Comparison of ENCODE assay signal across 14 cellular contexts in the genomic region with DNA sequence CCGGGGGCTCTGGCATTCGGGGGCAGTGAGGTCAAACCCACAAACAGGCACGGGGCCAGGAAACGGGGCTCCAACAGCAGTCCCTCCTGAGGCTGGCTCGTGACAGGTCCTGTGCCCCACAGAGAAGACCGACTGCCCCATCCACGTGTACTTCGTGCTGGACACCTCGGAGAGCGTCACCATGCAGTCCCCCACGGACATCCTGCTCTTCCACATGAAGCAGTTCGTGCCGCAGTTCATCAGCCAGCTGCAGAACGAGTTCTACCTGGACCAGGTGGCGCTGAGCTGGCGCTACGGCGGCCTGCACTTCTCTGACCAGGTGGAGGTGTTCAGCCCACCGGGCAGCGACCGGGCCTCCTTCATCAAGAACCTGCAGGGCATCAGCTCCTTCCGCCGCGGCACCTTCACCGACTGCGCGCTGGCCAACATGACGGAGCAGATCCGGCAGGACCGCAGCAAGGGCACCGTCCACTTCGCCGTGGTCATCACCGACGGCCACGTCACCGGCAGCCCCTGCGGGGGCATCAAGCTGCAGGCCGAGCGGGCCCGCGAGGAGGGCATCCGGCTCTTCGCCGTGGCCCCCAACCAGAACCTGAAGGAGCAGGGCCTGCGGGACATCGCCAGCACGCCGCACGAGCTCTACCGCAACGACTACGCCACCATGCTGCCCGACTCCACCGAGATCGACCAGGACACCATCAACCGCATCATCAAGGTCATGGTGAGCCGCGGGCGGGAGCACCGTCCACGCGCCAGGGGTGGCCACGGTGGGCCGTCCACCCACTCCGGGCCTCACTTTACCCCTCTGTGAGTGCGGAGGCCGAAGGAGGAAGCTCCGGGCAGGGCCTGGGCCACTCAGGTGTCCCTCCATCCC. TPM values are rescaled to one million over a fixed set of nuclear protein-coding genes. Genes with fewer than 3 reads are reported as not detected.
DNase-seq lines count a peak whose midpoint lies in the region; ATAC-seq and TF ChIP-seq lines count a peak whose summit lies in the region.
"Had no signal": no experiment of that assay in that cellular context is flagged by ENCODE, and none has a peak within 500 bp of the region (broad histone marks: within the 10 kb centered on the region; RNA-seq: fewer than 3 reads in every experiment).

No MANE protein-coding gene starts in this region.

- H3K4me1 ChIP-seq in thyroid gland = no peaks in the 10 kb centered on the region

- peaks cover 18% of the 10 kb centered on the region for H3K9me3 Mint-ChIP-seq in activated naive CD4-positive, alpha-beta T cell treated with anti-CD3 and anti-CD28 coated beads for 36 hours

- TF ChIP-seq CTCF in thyroid gland (IDR thresholded peaks at IDR 0.05) = no peak

- no peaks in the 10 kb centered on the region for H3K9me3 ChIP-seq in thyroid gland

- intact Hi-C loops in activated naive CD4-positive, alpha-beta T cell treated with anti-CD3 and anti-CD28 coated beads for 36 hours (cut with micrococcal nuclease) = no loop called here
- intact Hi-C loops in thyroid gland (cut with DNase I) = no loop called here

- peaks cover 4% of the 10 kb centered on the region for H3K36me3 Mint-ChIP-seq in activated naive CD4-positive, alpha-beta T cell treated with anti-CD3 and anti-CD28 coated beads for 36 hours (ENCODE audit: low read depth)

- H3K4me3 Mint-ChIP-seq in activated naive CD4-positive, alpha-beta T cell treated with anti-CD3 and anti-CD28 coated beads for 36 hours = no peak overlapping the region
- H3K4me3 Mint-ChIP-seq: activated T-helper 1 cell treated with anti-CD3 and anti-CD28 coated beads, Interleukin-12 subunit alpha, Interleukin-12 subunit beta, Interleukin-2, Interleukin-4 antibody, amounts not matched to agents 30 ng/mL and 10 ng/mL and 1 ng/mL, durations not matched to agents 14 hours and 24 hours and 36 hours had no signal

- no peak overlapping the region for H3K4me3 ChIP-seq in thyroid gland (replicated peaks in 1 of 3)
- H3K4me3 ChIP-seq: cardiac muscle cell, esophagus muscularis mucosa had no signal

- no peaks in the 10 kb centered on the region for H3K27me3 ChIP-seq in thyroid gland
- H3K27me3 ChIP-seq: cardiac muscle cell, esophagus muscularis mucosa had no signal

- no peaks in the 10 kb centered on the region for H3K27me3 Mint-ChIP-seq in activated naive CD4-positive, alpha-beta T cell treated with anti-CD3 and anti-CD28 coated beads for 36 hours (ENCODE audit: low read depth)

- no peak overlapping the region for H3K27ac Mint-ChIP-seq in activated naive CD4-positive, alpha-beta T cell treated with anti-CD3 and anti-CD28 coated beads for 36 hours
- H3K27ac Mint-ChIP-seq: activated T-helper 1 cell treated with anti-CD3 and anti-CD28 coated beads, Interleukin-12 subunit alpha, Interleukin-12 subunit beta, Interleukin-2, Interleukin-4 antibody, amounts not matched to agents 30 ng/mL and 10 ng/mL and 1 ng/mL, durations not matched to agents 14 hours and 24 hours and 36 hours had no signal

- peak; percentile 1 for DNase-seq in activated naive CD4-positive, alpha-beta T cell treated with anti-CD3 and anti-CD28 coated beads for 36 hours
- DNase-seq in activated naive CD4-positive, alpha-beta T cell treated with Interleukin-2 at 50 U/mL for 16 hours = no peak
- DNase-seq in activated CD8-positive, alpha-beta memory T cell treated with anti-CD3 and anti-CD28 coated beads, Interleukin-2, amount 50 U/mL, for 48 hours = peak; percentile 36
- DNase-seq in mesenteric fat pad (ENCODE audit: low spot score) = peak; percentile 85
- peak; percentile 1 for DNase-seq in thyroid gland
- no peak for DNase-seq in activated CD4-positive, alpha-beta T cell treated with anti-CD3 and anti-CD28 coated beads, Interleukin-2, amount 50 U/mL, for 4 hours
- DNase-seq: NCI-H1436 treated with DMSO at 0.1 percent for 48 hours, NCI-H69, SHP77 treated with DMSO at 0.1 percent for 48 hours had no signal

- H3K36me3 ChIP-seq in thyroid gland = peaks cover 8 to 12% of the 10 kb centered on the region in 2 donors

- H3K4me1 Mint-ChIP-seq in activated naive CD4-positive, alpha-beta T cell treated with anti-CD3 and anti-CD28 coated beads for 36 hours (ENCODE audit: low read depth) = no peaks in the 10 kb centered on the region

- CTCF ChIA-PET in activated naive CD4-positive, alpha-beta T cell treated with anti-CD3 and anti-CD28 coated beads for 36 hours (lab: Charles Lee) = no interaction called here

- TF ChIP-seq POLR2A in thyroid gland (IDR thresholded peaks at IDR 0.05) = no peak

- ATAC-seq in HG02840 (IDR thresholded peaks at IDR 0.05; ENCODE audit: low FRiP score, unreplicated experiment) (no peak), esophagus mucosa (no peak)

- WGBS in thyroid gland, 2 donors = 93 to 96% methylated on average over 18 to 44 of the region's 69 CpGs

- H3K27ac ChIP-seq in thyroid gland = no peak overlapping the region
- H3K27ac ChIP-seq: cardiac muscle cell had no signal

RNA-seq across cellular contexts. Expression of a gene that starts 14.2 kb away (rescaled TPM):
- 1 to 10 TPM; 6.7 to 8.4 TPM for total RNA-seq in activated naive CD4-positive, alpha-beta T cell treated with anti-CD3 and anti-CD28 coated beads for 36 hours
- total RNA-seq in mesenteric fat pad (735 TPM), thyroid gland (100 to 1,000 TPM in 3 of 4 donors, 10 to 100 TPM in 1; 79.4 to 191 (median 172) TPM), esophagus mucosa (20.5 TPM)

RNA-seq across cellular contexts. Expression of a gene that starts 43.3 kb away (rescaled TPM):
- total RNA-seq in activated naive CD4-positive, alpha-beta T cell treated with anti-CD3 and anti-CD28 coated beads for 36 hours = not detected
- total RNA-seq in mesenteric fat pad (0.32 TPM), thyroid gland (1 to 10 TPM in 1 of 4 donors, under 1 TPM in 2, not detected in 1; 0.78 to 1.2 (median 0.94) TPM), esophagus mucosa (0.36 TPM)

Comparison
In these comparisons a context has a peak if more than half of its experiments do, and no peak if none do; other contexts are left out.
1. DNase-seq: peak in activated naive CD4-positive, alpha-beta T cell treated with anti-CD3 and anti-CD28 coated beads for 36 hours (single experiment), activated CD8-positive, alpha-beta memory T cell treated with anti-CD3 and anti-CD28 coated beads, Interleukin-2, amount 50 U/mL, for 48 hours (single experiment), mesenteric fat pad (single experiment) and thyroid gland (2 of 2); none in activated naive CD4-positive, alpha-beta T cell treated with Interleukin-2 at 50 U/mL for 16 hours (single experiment) and activated CD4-positive, alpha-beta T cell treated with anti-CD3 and anti-CD28 coated beads, Interleukin-2, amount 50 U/mL, for 4 hours (0 of 2).